Comparison of ENCODE assay signal across 5 cellular contexts in the genomic region with DNA sequence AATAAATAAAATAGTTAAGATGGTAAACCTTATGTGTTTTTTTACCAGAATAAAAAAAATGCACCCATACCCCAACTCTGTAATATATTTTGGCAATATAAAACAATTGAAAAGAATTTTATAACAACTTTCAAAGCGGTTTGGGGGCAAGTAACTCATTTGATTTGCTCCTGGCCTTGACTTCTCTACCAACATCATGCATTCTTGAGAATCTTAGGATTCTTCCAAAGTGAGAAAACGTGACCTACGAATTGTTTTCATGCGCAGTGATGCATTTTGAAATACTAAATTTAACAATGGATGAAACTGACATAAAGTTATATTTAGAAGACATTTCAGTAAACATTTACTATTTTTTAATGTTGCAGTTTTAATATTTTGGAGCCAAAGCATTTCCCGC. TPM values are rescaled to one million over a fixed set of nuclear protein-coding genes. Genes with fewer than 3 reads are reported as not detected.
"Had no signal": no experiment of that assay in that cellular context is flagged by ENCODE, and none has a peak within 500 bp of the region (broad histone marks: within the 10 kb centered on the region; RNA-seq: fewer than 3 reads in every experiment).

No MANE protein-coding gene starts in this region.

RNA-seq across cellular contexts. Expression of a gene that starts 30.2 kb away (rescaled TPM):
- total RNA-seq: activated T-helper 2 cell treated with anti-CD3 and anti-CD28 coated beads, Interferon-gamma antibody, Interleukin-2, Interleukin-4, amounts not matched to agents 10 μg/mL and 5 μg/mL and 100 μg/mL, durations not matched to agents 14 hours and 24 hours and 36 hours; ascending aorta; bronchial epithelial cell; cardiac muscle cell; chondrocyte had no signal
